In genomic region chr14:95478818-95479217, GRCh38 we compare ENCODE assay signal across 21 cellular contexts. TPM values are rescaled to one million over a fixed set of nuclear protein-coding genes. Genes with fewer than 3 reads are reported as not detected.
DNase-seq lines count a peak whose midpoint lies in the region; ATAC-seq, FAIRE-seq and TF ChIP-seq lines count a peak whose summit lies in the region.
"Had no signal": no experiment of that assay in that cellular context is flagged by ENCODE, and none has a peak within 500 bp of the region (broad histone marks: within the 10 kb centered on the region; RNA-seq: fewer than 3 reads in every experiment).

No MANE protein-coding gene starts in this region.

- no peak overlapping the region for H2AFZ ChIP-seq in HepG2 (ENCODE audit: low read length)
- no peak overlapping the region for H2AFZ ChIP-seq in trophoblast cell (ENCODE audit: insufficient read depth, low read length, poor library complexity)
- H2AFZ ChIP-seq: GM23248, PC-9 had no signal

- H2BK12ac ChIP-seq in trophoblast cell (ENCODE audit: low read length): no peak overlapping the region

- no peak overlapping the region for H2BK120ac ChIP-seq in trophoblast cell (ENCODE audit: insufficient read depth, low read length, poor library complexity)

- H3K4me2 ChIP-seq in HepG2 (ENCODE audit: low read depth, low read length): no peak overlapping the region
- H3K4me2 ChIP-seq in trophoblast cell (ENCODE audit: low read length): no peak overlapping the region
- H3K4me2 ChIP-seq: PC-9 had no signal

- CTCF ChIA-PET in HepG2 (lab: Yijun Ruan, JAX; ENCODE audit: low intra/inter-chr PET ratio, low total read pairs): no interaction called here
- CTCF ChIA-PET in naive thymus-derived CD4-positive, alpha-beta T cell (lab: Charles Lee): interaction anchor here (0.6 kb wide), 1 partner anchor 628 kb away, joined by 3 read pairs; no protein-coding TSS in a partner anchor

- H3K9me3 Mint-ChIP-seq in activated T-helper 1 cell treated with anti-CD3 and anti-CD28 coated beads, Interleukin-12 subunit alpha, Interleukin-12 subunit beta, Interleukin-2, Interleukin-4 antibody, amounts not matched to agents 30 ng/mL and 10 ng/mL and 1 ng/mL, durations not matched to agents 14 hours and 24 hours and 36 hours: no peaks in the 10 kb centered on the region
- no peaks in the 10 kb centered on the region for H3K9me3 Mint-ChIP-seq in naive thymus-derived CD4-positive, alpha-beta T cell

- 96% methylated on average over 4 of the region's 4 CpGs for WGBS in HepG2 (ENCODE audit: low lambda C conversion rate)
- no CpG with 5 or more reads among the region's 4 CpGs for WGBS in right lobe of liver (ENCODE audit: insufficient coverage, low coverage, low lambda C conversion rate, missing lambda C conversion rate)
- WGBS in trophoblast cell (ENCODE audit: extremely low coverage, insufficient coverage, insufficient read length): no CpG with 5 or more reads among the region's 4 CpGs

- no peaks in the 10 kb centered on the region for H3K27me3 ChIP-seq in HepG2 (ENCODE audit: control insufficient read depth in 1 of 2, insufficient read depth in 2 of 2, low read length in 2 of 2)
- H3K27me3 ChIP-seq in right lobe of liver: no peaks in the 10 kb centered on the region
- H3K27me3 ChIP-seq in naive thymus-derived CD4-positive, alpha-beta T cell (ENCODE audit: control insufficient read depth in 2 of 2, insufficient read depth in 2 of 2, low read length in 2 of 2): no peaks in the 10 kb centered on the region
- H3K27me3 ChIP-seq in vagina: no peaks in the 10 kb centered on the region
- H3K27me3 ChIP-seq in trophoblast cell (ENCODE audit: insufficient read depth, low read length): no peaks in the 10 kb centered on the region
- H3K27me3 ChIP-seq: SJSA1 had no signal

- BruUV-seq in HepG2 (replicated peaks; lab: Mats Ljungman, UMichigan): no TSS peak

- no peak for TF ChIP-seq EP300 in HepG2 (IDR thresholded peaks at IDR 0.05; ENCODE audit: low read depth in 2 of 2, low read length in 2 of 2)
- TF ChIP-seq EP300 in HepG2 (CRISPR knock-in tag; IDR thresholded peaks at IDR 0.05; ENCODE audit: borderline replicate concordance): no peak

- H3K4me1 ChIP-seq in HepG2 (ENCODE audit: insufficient read depth, low read length): peaks cover 13% of the 10 kb centered on the region
- H3K4me1 ChIP-seq in right lobe of liver: peaks cover 0 to 10% (median 0%) of the 10 kb centered on the region in 4 donors
- H3K4me1 ChIP-seq in naive thymus-derived CD4-positive, alpha-beta T cell (ENCODE audit: control insufficient read depth in 2 of 2, insufficient read depth in 2 of 2, low read length in 2 of 2): peaks cover 4 to 19% of the 10 kb centered on the region in 2 donors
- peaks cover 69% of the 10 kb centered on the region for H3K4me1 ChIP-seq in vagina
- peaks cover 27 to 28% of the 10 kb centered on the region in 2 experiments for H3K4me1 ChIP-seq in trophoblast cell (ENCODE audit: control insufficient read depth in 1 of 2, insufficient read depth in 2 of 2, low read length in 2 of 2)

- no peak overlapping the region for H3K4ac ChIP-seq in trophoblast cell (ENCODE audit: low read depth, low read length)

- no peak for ATAC-seq in HepG2
- ATAC-seq in right lobe of liver: no peak
- ATAC-seq in naive thymus-derived CD4-positive, alpha-beta T cell: no peak
- no peak for ATAC-seq in HG03039 (IDR thresholded peaks at IDR 0.05; ENCODE audit: unreplicated experiment)
- ATAC-seq: HCT116 had no signal

- H3K9ac ChIP-seq in HepG2 (ENCODE audit: insufficient read depth, low read depth, low read length) (no peak overlapping the region), trophoblast cell (ENCODE audit: low read length) (no peak overlapping the region)

- H3K23ac ChIP-seq in trophoblast cell (ENCODE audit: low read length): no peak overlapping the region

- H3K27ac ChIP-seq in HepG2 (ENCODE audit: extremely low read length, insufficient read depth, low read length) (no peak overlapping the region), right lobe of liver (no peak overlapping the region), vagina (peak overlapping the region; percentile 92), trophoblast cell (ENCODE audit: low read depth, low read length) (no peak overlapping the region)
- H3K27ac ChIP-seq in naive thymus-derived CD4-positive, alpha-beta T cell (ENCODE audit: low read depth, low read length): peak overlapping the region; percentile 22
- H3K27ac ChIP-seq: PC-9, SJSA1 had no signal

- no peak overlapping the region for H4K91ac ChIP-seq in trophoblast cell (ENCODE audit: low read depth, low read length)

- peaks cover 2% of the 10 kb centered on the region; the same call in 1 of the 2 replicates for H4K20me1 ChIP-seq in HepG2 (ENCODE audit: insufficient read depth, low read length)

- no peak overlapping the region for H3K18ac ChIP-seq in trophoblast cell (ENCODE audit: low read length)

- TF ChIP-seq CTCF in HepG2 (CRISPR knock-in tag; IDR thresholded peaks at IDR 0.05): no peak
- no peak for TF ChIP-seq CTCF in right lobe of liver (IDR thresholded peaks at IDR 0.05)
- TF ChIP-seq CTCF in vagina (IDR thresholded peaks at IDR 0.05): no peak

- no peak overlapping the region for H3K14ac ChIP-seq in trophoblast cell (ENCODE audit: low read length)

- H3K36me3 ChIP-seq in HepG2 (replicated peaks in 1 of 2; ENCODE audit: control insufficient read depth in 1 of 2, insufficient read depth in 2 of 2, low read length in 2 of 2) (peaks cover 6 to 19% of the 10 kb centered on the region in 2 experiments), right lobe of liver (peaks cover 0 to 7% (median 0%) of the 10 kb centered on the region in 4 donors), vagina (peaks cover 0 to 18% of the 10 kb centered on the region in 2 donors), trophoblast cell (ENCODE audit: control insufficient read depth in 1 of 2, insufficient read depth in 2 of 2, low read length in 2 of 2) (no peaks in the 10 kb centered on the region)
- H3K36me3 ChIP-seq in naive thymus-derived CD4-positive, alpha-beta T cell (ENCODE audit: control insufficient read depth in 2 of 3, insufficient read depth in 3 of 3, low read length in 3 of 3): peaks cover 0 to 27% (median 0%) of the 10 kb centered on the region in 3 experiments

- peaks cover 28% of the 10 kb centered on the region for H3K4me1 Mint-ChIP-seq in activated T-helper 1 cell treated with anti-CD3 and anti-CD28 coated beads, Interleukin-12 subunit alpha, Interleukin-12 subunit beta, Interleukin-2, Interleukin-4 antibody, amounts not matched to agents 30 ng/mL and 10 ng/mL and 1 ng/mL, durations not matched to agents 14 hours and 24 hours and 36 hours (ENCODE audit: low read depth)
- H3K4me1 Mint-ChIP-seq in naive thymus-derived CD4-positive, alpha-beta T cell: peaks cover 25 to 66% (median 41%) of the 10 kb centered on the region in 7 donors

- intact Hi-C loops in HepG2 (cut with micrococcal nuclease; ENCODE audit: unreplicated experiment) (no loop called here), right lobe of liver (cut with DNase I) (no loop called here), vagina (cut with DNase I) (no loop called here)
- intact Hi-C loops in activated T-helper 1 cell treated with anti-CD3 and anti-CD28 coated beads, Interleukin-12 subunit alpha, Interleukin-12 subunit beta, Interleukin-2, Interleukin-4 antibody, amounts not matched to agents 30 ng/mL and 10 ng/mL and 1 ng/mL, durations not matched to agents 14 hours and 24 hours and 36 hours (cut with micrococcal nuclease): no loop called here
- intact Hi-C loops in naive thymus-derived CD4-positive, alpha-beta T cell (cut with micrococcal nuclease): no loop called here

- peaks cover 7% of the 10 kb centered on the region for H3K79me1 ChIP-seq in trophoblast cell (ENCODE audit: low read length)

- FAIRE-seq in HepG2 (lab: Jason Lieb, UNC): no peak
- FAIRE-seq: G401.6, GM12891, GM18507 had no signal

- in situ Hi-C loops in HepG2 (cut with HindIII; ENCODE audit: extremely low pct_ligation_motif_present, low pct_unique_long_range_greater_than_20kb): no loop called here

- H3K4me3 ChIP-seq in HepG2 (replicated peaks in 1 of 3; ENCODE audit: insufficient read depth in 1 of 3, low read depth in 2 of 3, low read length in 3 of 3): no peak overlapping the region
- no peak overlapping the region for H3K4me3 ChIP-seq in right lobe of liver
- H3K4me3 ChIP-seq in naive thymus-derived CD4-positive, alpha-beta T cell (ENCODE audit: low read length): no peak overlapping the region
- no peak overlapping the region for H3K4me3 ChIP-seq in vagina
- no peak overlapping the region for H3K4me3 ChIP-seq in trophoblast cell (ENCODE audit: low read depth, low read length)
- H3K4me3 ChIP-seq: GM23248, PC-9, SJSA1 had no signal

- H3K27ac Mint-ChIP-seq in activated T-helper 1 cell treated with anti-CD3 and anti-CD28 coated beads, Interleukin-12 subunit alpha, Interleukin-12 subunit beta, Interleukin-2, Interleukin-4 antibody, amounts not matched to agents 30 ng/mL and 10 ng/mL and 1 ng/mL, durations not matched to agents 14 hours and 24 hours and 36 hours: peak overlapping the region; percentile 63
- peak overlapping the region in 3 of 9 donors; percentile 48 to 87 (median 54) for H3K27ac Mint-ChIP-seq in naive thymus-derived CD4-positive, alpha-beta T cell

- no peaks in the 10 kb centered on the region for H3K9me3 ChIP-seq in HepG2 (ENCODE audit: low read length)
- H3K9me3 ChIP-seq in right lobe of liver: no peaks in the 10 kb centered on the region
- no peaks in the 10 kb centered on the region for H3K9me3 ChIP-seq in naive thymus-derived CD4-positive, alpha-beta T cell (ENCODE audit: control insufficient read depth in 2 of 3, low read length in 3 of 3)
- H3K9me3 ChIP-seq in vagina: no peaks in the 10 kb centered on the region
- no peaks in the 10 kb centered on the region for H3K9me3 ChIP-seq in trophoblast cell (ENCODE audit: insufficient read depth, low read depth, low read length)
- H3K9me3 ChIP-seq: SJSA1 had no signal

- H2BK5ac ChIP-seq in trophoblast cell (ENCODE audit: low read depth, low read length, poor library complexity): no peak overlapping the region

- no peak overlapping the region for H2AK5ac ChIP-seq in trophoblast cell (ENCODE audit: low read length)

- no peak for DNase-seq in HepG2 (ENCODE audit: low spot score)
- no peak for DNase-seq in right lobe of liver
- DNase-seq in activated T-helper 1 cell treated with anti-CD3 and anti-CD28 coated beads, Interleukin-12 subunit alpha, Interleukin-12 subunit beta, Interleukin-2, Interleukin-4 antibody, amounts not matched to agents 30 ng/mL and 10 ng/mL and 1 ng/mL, durations not matched to agents 14 hours and 24 hours and 36 hours (ENCODE audit: low spot score): no peak
- no peak for DNase-seq in naive thymus-derived CD4-positive, alpha-beta T cell
- no peak for DNase-seq in vagina (ENCODE audit: extremely low spot score in 2 of 2)
- DNase-seq in trophoblast cell: no peak
- DNase-seq in GM03348 (ENCODE audit: low spot score): no peak
- DNase-seq: DND-41, GM23248, KBM-7, MV-4-11, NCI-H1436, NCI-H2029 treated with DMSO at 0.1 percent for 48 hours, NCI-H510A, PC-9 had no signal

- no peak overlapping the region for H3K4me3 Mint-ChIP-seq in activated T-helper 1 cell treated with anti-CD3 and anti-CD28 coated beads, Interleukin-12 subunit alpha, Interleukin-12 subunit beta, Interleukin-2, Interleukin-4 antibody, amounts not matched to agents 30 ng/mL and 10 ng/mL and 1 ng/mL, durations not matched to agents 14 hours and 24 hours and 36 hours
- no peak overlapping the region for H3K4me3 Mint-ChIP-seq in naive thymus-derived CD4-positive, alpha-beta T cell

- no peak for TF ChIP-seq RAD21 in HepG2 (CRISPR knock-in tag; IDR thresholded peaks at IDR 0.05)

- no peak overlapping the region for H4K12ac ChIP-seq in trophoblast cell (ENCODE audit: low read depth, low read length)

- H3K27me3 Mint-ChIP-seq in activated T-helper 1 cell treated with anti-CD3 and anti-CD28 coated beads, Interleukin-12 subunit alpha, Interleukin-12 subunit beta, Interleukin-2, Interleukin-4 antibody, amounts not matched to agents 30 ng/mL and 10 ng/mL and 1 ng/mL, durations not matched to agents 14 hours and 24 hours and 36 hours (ENCODE audit: insufficient read depth): no peaks in the 10 kb centered on the region
- H3K27me3 Mint-ChIP-seq in naive thymus-derived CD4-positive, alpha-beta T cell: no peaks in the 10 kb centered on the region

- no peak for TF ChIP-seq POLR2A in HepG2 (IDR thresholded peaks at IDR 0.05; ENCODE audit: insufficient read depth in 1 of 2, low read depth in 2 of 2, low read length in 2 of 2)
- no peak for TF ChIP-seq POLR2A in right lobe of liver (IDR thresholded peaks at IDR 0.05)
- TF ChIP-seq POLR2A in vagina (IDR thresholded peaks at IDR 0.05): no peak

- H4K8ac ChIP-seq in trophoblast cell (ENCODE audit: low read depth, low read length): no peak overlapping the region

- POLR2A ChIA-PET in HepG2 (lab: Yijun Ruan, JAX): interaction anchor here (0.8 kb wide), 1 partner anchor 35 kb away, joined by 3 read pairs; no protein-coding TSS in a partner anchor
- POLR2A ChIA-PET in naive thymus-derived CD4-positive, alpha-beta T cell (lab: Charles Lee): interaction anchor here (1.2 to 3.3 kb wide), 3 partner anchors 15 to 36 kb away, joined by 3 to 14 read pairs (median 5); no protein-coding TSS in a partner anchor

- peaks cover 2% of the 10 kb centered on the region for H3K79me2 ChIP-seq in HepG2 (ENCODE audit: insufficient read depth, low read length)
- H3K79me2 ChIP-seq in trophoblast cell (ENCODE audit: control insufficient read depth, insufficient read depth, low read length, poor library complexity): no peaks in the 10 kb centered on the region

- peaks cover 27% of the 10 kb centered on the region for H3K36me3 Mint-ChIP-seq in activated T-helper 1 cell treated with anti-CD3 and anti-CD28 coated beads, Interleukin-12 subunit alpha, Interleukin-12 subunit beta, Interleukin-2, Interleukin-4 antibody, amounts not matched to agents 30 ng/mL and 10 ng/mL and 1 ng/mL, durations not matched to agents 14 hours and 24 hours and 36 hours (ENCODE audit: low read depth)
- peaks cover 3 to 45% (median 22%) of the 10 kb centered on the region in 5 donors for H3K36me3 Mint-ChIP-seq in naive thymus-derived CD4-positive, alpha-beta T cell

RNA-seq across cellular contexts. Expression of gene SYNE3, which starts 37.6 kb away (rescaled TPM):
- total RNA-seq in HepG2 (2016; rRNA removed; fragmentation: Illumina TruSeq; extraction: Trizol): 7.8 and 9.0 TPM in 2 replicates
- 2.1 and 2.5 TPM in 2 replicates for total RNA-seq in HepG2 (2016; cell fraction: cytosol; rRNA removed; fragmentation: Illumina TruSeq; extraction: Trizol; ENCODE audit: low read depth)
- 6.6 and 8.6 TPM in 2 replicates for total RNA-seq in HepG2 (2016; cell fraction: insoluble cytoplasmic fraction; rRNA removed; fragmentation: Illumina TruSeq; extraction: Trizol)
- total RNA-seq in HepG2 (2016; cell fraction: membrane; rRNA removed; fragmentation: Illumina TruSeq; extraction: Trizol): 2.8 and 3.5 TPM in 2 replicates
- 14.8 and 16.4 TPM in 2 replicates for total RNA-seq in HepG2 (2016; cell fraction: nucleus; rRNA removed; fragmentation: Illumina TruSeq; extraction: Trizol)
- 8.0 and 9.3 TPM in 2 replicates for polyA plus RNA-seq in HepG2 (2011; rRNA removed)
- 3.1 and 3.2 TPM in 2 replicates for polyA plus RNA-seq in HepG2 (2011; cell fraction: cytosol; rRNA removed)
- 32.7 and 44.3 TPM in 2 replicates for polyA plus RNA-seq in HepG2 (2011; cell fraction: nucleus; rRNA removed)
- polyA plus RNA-seq in HepG2 (2012): 3.7 and 4.9 TPM in 2 replicates
- polyA plus RNA-seq in HepG2 (2016; cell fraction: cytosol; fragmentation: Illumina TruSeq; extraction: Trizol; ENCODE audit: low read depth): 0.24 and 0.25 TPM in 2 replicates
- 2.0 and 2.7 TPM in 2 replicates for polyA plus RNA-seq in HepG2 (2016; cell fraction: insoluble cytoplasmic fraction; fragmentation: Illumina TruSeq; extraction: Trizol; ENCODE audit: low read depth)
- 0.50 and 0.55 TPM in 2 replicates for polyA plus RNA-seq in HepG2 (2016; cell fraction: membrane; fragmentation: Illumina TruSeq; extraction: Trizol; ENCODE audit: low read depth)
- 10.7 and 10.9 TPM in 2 replicates for polyA plus RNA-seq in HepG2 (2016; cell fraction: nucleus; fragmentation: Illumina TruSeq; extraction: Trizol; ENCODE audit: insufficient read depth, low read depth)
- 0.72 and 21.2 TPM in 2 replicates for polyA minus RNA-seq in HepG2 (2011; rRNA and poly(A)+ RNA removed; ENCODE audit: low replicate concordance)
- polyA minus RNA-seq in HepG2 (2011; cell fraction: cytosol; rRNA and poly(A)+ RNA removed): 6.8 and 8.6 TPM in 2 replicates
- polyA minus RNA-seq in HepG2 (2011; cell fraction: nucleus; rRNA and poly(A)+ RNA removed): 43.0 and 46.7 TPM in 2 replicates
- 10 to 100 TPM in 1 of 6 experiments, 1 to 10 TPM in 5; 3.7 to 11.6 (median 5.0) TPM for total RNA-seq in right lobe of liver
- 42.6 and 44.1 TPM in 2 replicates for total RNA-seq in activated T-helper 1 cell treated with anti-CD3 and anti-CD28 coated beads, Interleukin-12 subunit alpha, Interleukin-12 subunit beta, Interleukin-2, Interleukin-4 antibody, amounts not matched to agents 30 ng/mL and 10 ng/mL and 1 ng/mL, durations not matched to agents 14 hours and 24 hours and 36 hours
- 10 to 100 TPM; 46.7 to 83.9 (median 52.5) TPM for total RNA-seq in naive thymus-derived CD4-positive, alpha-beta T cell
- polyA plus RNA-seq in naive thymus-derived CD4-positive, alpha-beta T cell: 1 to 10 TPM; 6.8 to 7.0 TPM
- total RNA-seq in vagina: 27.0 TPM
- polyA plus RNA-seq in trophoblast cell (2013): 0.81 and 0.86 TPM in 2 replicates

RNA-seq across cellular contexts. Expression of gene GLRX5, which starts 56.0 kb away (rescaled TPM):
- 115 and 122 TPM in 2 replicates for total RNA-seq in HepG2 (2016; rRNA removed; fragmentation: Illumina TruSeq; extraction: Trizol)
- 141 and 162 TPM in 2 replicates for total RNA-seq in HepG2 (2016; cell fraction: cytosol; rRNA removed; fragmentation: Illumina TruSeq; extraction: Trizol; ENCODE audit: low read depth)
- total RNA-seq in HepG2 (2016; cell fraction: insoluble cytoplasmic fraction; rRNA removed; fragmentation: Illumina TruSeq; extraction: Trizol): 99.8 and 128 TPM in 2 replicates
- 204 and 226 TPM in 2 replicates for total RNA-seq in HepG2 (2016; cell fraction: membrane; rRNA removed; fragmentation: Illumina TruSeq; extraction: Trizol)
- total RNA-seq in HepG2 (2016; cell fraction: nucleus; rRNA removed; fragmentation: Illumina TruSeq; extraction: Trizol): 42.6 and 50.7 TPM in 2 replicates
- 115 and 146 TPM in 2 replicates for polyA plus RNA-seq in HepG2 (2011; rRNA removed)
- polyA plus RNA-seq in HepG2 (2011; cell fraction: cytosol; rRNA removed): 68.6 and 128 TPM in 2 replicates
- 20.1 and 32.1 TPM in 2 replicates for polyA plus RNA-seq in HepG2 (2011; cell fraction: nucleus; rRNA removed)
- polyA plus RNA-seq in HepG2 (2012): 136 and 145 TPM in 2 replicates
- polyA plus RNA-seq in HepG2 (2016; cell fraction: cytosol; fragmentation: Illumina TruSeq; extraction: Trizol; ENCODE audit: low read depth): 197 and 237 TPM in 2 replicates
- polyA plus RNA-seq in HepG2 (2016; cell fraction: insoluble cytoplasmic fraction; fragmentation: Illumina TruSeq; extraction: Trizol; ENCODE audit: low read depth): 161 and 168 TPM in 2 replicates
- 243 and 290 TPM in 2 replicates for polyA plus RNA-seq in HepG2 (2016; cell fraction: membrane; fragmentation: Illumina TruSeq; extraction: Trizol; ENCODE audit: low read depth)
- 104 and 106 TPM in 2 replicates for polyA plus RNA-seq in HepG2 (2016; cell fraction: nucleus; fragmentation: Illumina TruSeq; extraction: Trizol; ENCODE audit: insufficient read depth, low read depth)
- polyA minus RNA-seq in HepG2 (2011; rRNA and poly(A)+ RNA removed; ENCODE audit: low replicate concordance): 17.9 and 35.5 TPM in 2 replicates
- 42.3 and 45.6 TPM in 2 replicates for polyA minus RNA-seq in HepG2 (2011; cell fraction: cytosol; rRNA and poly(A)+ RNA removed)
- polyA minus RNA-seq in HepG2 (2011; cell fraction: nucleus; rRNA and poly(A)+ RNA removed): 15.8 and 23.1 TPM in 2 replicates
- 10 to 100 TPM; 31.4 to 48.5 (median 40.2) TPM for total RNA-seq in right lobe of liver
- total RNA-seq in activated T-helper 1 cell treated with anti-CD3 and anti-CD28 coated beads, Interleukin-12 subunit alpha, Interleukin-12 subunit beta, Interleukin-2, Interleukin-4 antibody, amounts not matched to agents 30 ng/mL and 10 ng/mL and 1 ng/mL, durations not matched to agents 14 hours and 24 hours and 36 hours: 46.7 and 48.9 TPM in 2 replicates
- 10 to 100 TPM; 12.3 to 31.6 (median 19.8) TPM for total RNA-seq in naive thymus-derived CD4-positive, alpha-beta T cell
- polyA plus RNA-seq in naive thymus-derived CD4-positive, alpha-beta T cell: 10 to 100 TPM; 55.2 to 56.9 TPM
- total RNA-seq in vagina: 20.4 TPM
- polyA plus RNA-seq in trophoblast cell (2013): 44.9 and 47.3 TPM in 2 replicates

Comparison
In these comparisons a context has a peak if more than half of its experiments do, and no peak if none do; other contexts are left out.
1. H3K27ac ChIP-seq: peak in naive thymus-derived CD4-positive, alpha-beta T cell (single experiment) and vagina (single experiment); none in HepG2 (single experiment), right lobe of liver (0 of 3) and trophoblast cell (single experiment).